1 cellular context compared by ENCODE assay signal in the genomic region with DNA sequence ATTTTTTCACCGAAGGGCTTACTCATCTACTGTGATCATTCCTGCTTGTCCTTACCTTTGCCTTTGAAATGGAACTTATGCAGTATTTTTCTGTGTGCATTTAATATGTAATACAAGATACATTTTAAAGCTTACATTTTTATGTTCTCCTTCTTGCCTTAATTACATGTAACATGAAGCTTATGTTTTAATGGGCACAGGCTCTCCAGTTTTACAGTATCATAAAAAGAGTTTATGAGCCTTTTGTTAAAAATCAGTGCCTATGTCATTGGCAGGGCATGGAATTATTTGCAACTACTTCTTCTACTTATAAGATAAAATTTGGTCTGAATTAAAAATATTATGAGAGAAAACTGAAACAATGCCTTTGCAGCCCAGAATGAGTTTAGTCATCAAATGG.
A peak's percentile ranks its signal among the peaks of the same experiment; 100 is the strongest.
TF ChIP-seq lines count a peak whose summit lies in the region.

No MANE protein-coding gene starts in this region.

TF ChIP-seq in K562, 482 proteins besides CTCF, POLR2A, EP300 and RAD21:
- no peak for TF ChIP-seq ZFP30 (CRISPR knock-in tag; IDR thresholded peaks at IDR 0.05; ENCODE audit: borderline replicate concordance)
- 0 out of 2 replicates have a peak, but pooled peaks have one; percentile 26 for TF ChIP-seq POLR2G (IDR thresholded peaks at IDR 0.05; ENCODE audit: low read depth, low read length)
